ENCODE assay signal across 1 cellular context in the genomic region with DNA sequence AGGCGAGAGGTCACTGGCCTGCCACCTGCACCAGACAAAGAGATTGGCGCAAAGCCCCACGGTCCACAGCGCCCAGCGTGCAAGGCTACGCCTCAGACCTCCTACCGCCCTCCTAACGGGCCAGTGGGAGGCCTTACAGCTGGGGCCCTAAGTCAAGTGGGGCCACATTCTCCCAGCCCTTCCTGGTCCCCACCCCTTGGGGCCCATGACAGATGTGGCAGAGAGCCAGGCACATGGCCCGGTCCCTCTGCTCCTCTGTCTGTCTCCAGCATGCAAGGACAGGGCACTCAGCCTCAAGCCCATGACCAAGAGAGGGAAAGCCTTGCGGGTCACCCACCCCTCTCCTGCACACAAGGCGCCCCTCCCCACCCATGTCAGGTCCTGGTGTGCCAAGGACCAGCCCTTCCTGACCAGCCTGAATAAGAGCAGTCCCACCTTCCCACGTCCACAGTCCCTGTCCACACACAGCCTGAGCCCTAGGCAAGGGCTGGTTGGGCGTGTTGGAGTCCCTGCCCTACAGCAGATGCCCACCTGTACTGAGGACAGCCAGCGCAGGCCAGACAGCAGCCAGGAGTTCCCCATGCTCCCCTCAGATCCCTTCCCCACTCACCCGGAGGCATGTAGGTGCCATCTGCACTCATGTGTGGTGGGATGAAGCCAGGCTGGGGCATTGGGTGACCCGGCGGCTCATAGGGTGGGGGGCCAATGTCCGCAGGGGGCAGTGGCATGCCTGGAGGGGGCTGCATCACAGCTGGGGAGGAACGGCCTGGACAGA.
A peak's percentile ranks its signal among the peaks of the same experiment; 100 is the strongest.
TF ChIP-seq lines count a peak whose summit lies in the region.

No MANE protein-coding gene starts in this region.

TF ChIP-seq in HEK293, 187 proteins besides CTCF, POLR2A, EP300 and RAD21 (continued from another document):
- TF ChIP-seq, protein P1, sequence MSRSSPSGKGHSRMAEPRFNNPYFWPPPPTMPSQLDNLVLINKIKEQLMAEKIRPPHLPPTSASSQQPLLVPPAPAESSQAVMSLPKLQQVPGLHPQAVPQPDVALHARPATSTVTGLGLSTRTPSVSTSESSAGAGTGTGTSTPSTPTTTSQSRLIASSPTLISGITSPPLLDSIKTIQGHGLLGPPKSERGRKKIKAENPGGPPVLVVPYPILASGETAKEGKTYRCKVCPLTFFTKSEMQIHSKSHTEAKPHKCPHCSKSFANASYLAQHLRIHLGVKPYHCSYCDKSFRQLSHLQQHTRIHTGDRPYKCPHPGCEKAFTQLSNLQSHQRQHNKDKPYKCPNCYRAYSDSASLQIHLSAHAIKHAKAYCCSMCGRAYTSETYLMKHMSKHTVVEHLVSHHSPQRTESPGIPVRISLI (tag by site-specific recombination; IDR thresholded peaks at IDR 0.05), result no peak
- TF ChIP-seq ZFP41 (tag by site-specific recombination; IDR thresholded peaks at IDR 0.05; ENCODE audit: borderline replicate concordance) (no peak), ZBTB7A (tag by site-specific recombination; IDR thresholded peaks at IDR 0.05; ENCODE audit: low read depth) (no peak), ZNF596 (tag by site-specific recombination; IDR thresholded peaks at IDR 0.05) (no peak), ZNF394 (tag by site-specific recombination; IDR thresholded peaks at IDR 0.05; ENCODE audit: borderline replicate concordance) (no peak), ZNF555 (tag by site-specific recombination; conservative IDR thresholded peaks at IDR 0.05) (no peak), GLIS1 (tag by site-specific recombination; IDR thresholded peaks at IDR 0.05) (peak; percentile 65)
- TF ChIP-seq, protein P2, sequence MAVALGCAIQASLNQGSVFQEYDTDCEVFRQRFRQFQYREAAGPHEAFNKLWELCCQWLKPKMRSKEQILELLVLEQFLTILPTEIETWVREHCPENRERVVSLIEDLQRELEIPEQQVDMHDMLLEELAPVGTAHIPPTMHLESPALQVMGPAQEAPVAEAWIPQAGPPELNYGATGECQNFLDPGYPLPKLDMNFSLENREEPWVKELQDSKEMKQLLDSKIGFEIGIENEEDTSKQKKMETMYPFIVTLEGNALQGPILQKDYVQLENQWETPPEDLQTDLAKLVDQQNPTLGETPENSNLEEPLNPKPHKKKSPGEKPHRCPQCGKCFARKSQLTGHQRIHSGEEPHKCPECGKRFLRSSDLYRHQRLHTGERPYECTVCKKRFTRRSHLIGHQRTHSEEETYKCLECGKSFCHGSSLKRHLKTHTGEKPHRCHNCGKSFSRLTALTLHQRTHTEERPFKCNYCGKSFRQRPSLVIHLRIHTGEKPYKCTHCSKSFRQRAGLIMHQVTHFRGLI (tag by site-specific recombination; IDR thresholded peaks at IDR 0.05), result peak; percentile 67; the same call in 1 of the 2 replicates
- TF ChIP-seq, protein P3, sequence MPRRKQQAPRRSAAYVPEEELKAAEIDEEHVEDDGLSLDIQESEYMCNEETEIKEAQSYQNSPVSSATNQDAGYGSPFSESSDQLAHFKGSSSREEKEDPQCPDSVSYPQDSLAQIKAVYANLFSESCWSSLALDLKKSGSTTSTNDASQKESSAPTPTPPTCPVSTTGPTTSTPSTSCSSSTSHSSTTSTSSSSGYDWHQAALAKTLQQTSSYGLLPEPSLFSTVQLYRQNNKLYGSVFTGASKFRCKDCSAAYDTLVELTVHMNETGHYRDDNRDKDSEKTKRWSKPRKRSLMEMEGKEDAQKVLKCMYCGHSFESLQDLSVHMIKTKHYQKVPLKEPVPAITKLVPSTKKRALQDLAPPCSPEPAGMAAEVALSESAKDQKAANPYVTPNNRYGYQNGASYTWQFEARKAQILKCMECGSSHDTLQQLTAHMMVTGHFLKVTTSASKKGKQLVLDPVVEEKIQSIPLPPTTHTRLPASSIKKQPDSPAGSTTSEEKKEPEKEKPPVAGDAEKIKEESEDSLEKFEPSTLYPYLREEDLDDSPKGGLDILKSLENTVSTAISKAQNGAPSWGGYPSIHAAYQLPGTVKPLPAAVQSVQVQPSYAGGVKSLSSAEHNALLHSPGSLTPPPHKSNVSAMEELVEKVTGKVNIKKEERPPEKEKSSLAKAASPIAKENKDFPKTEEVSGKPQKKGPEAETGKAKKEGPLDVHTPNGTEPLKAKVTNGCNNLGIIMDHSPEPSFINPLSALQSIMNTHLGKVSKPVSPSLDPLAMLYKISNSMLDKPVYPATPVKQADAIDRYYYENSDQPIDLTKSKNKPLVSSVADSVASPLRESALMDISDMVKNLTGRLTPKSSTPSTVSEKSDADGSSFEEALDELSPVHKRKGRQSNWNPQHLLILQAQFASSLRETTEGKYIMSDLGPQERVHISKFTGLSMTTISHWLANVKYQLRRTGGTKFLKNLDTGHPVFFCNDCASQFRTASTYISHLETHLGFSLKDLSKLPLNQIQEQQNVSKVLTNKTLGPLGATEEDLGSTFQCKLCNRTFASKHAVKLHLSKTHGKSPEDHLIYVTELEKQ (tag by site-specific recombination; IDR thresholded peaks at IDR 0.05; ENCODE audit: borderline replicate concordance), result no peak
